Comparison of ENCODE assay signal across 13 cellular contexts in genomic region chr10:117496031-117496430, GRCh38. TPM values are rescaled to one million over a fixed set of nuclear protein-coding genes. Genes with fewer than 3 reads are reported as not detected.
"Had no signal": no experiment of that assay in that cellular context is flagged by ENCODE, and none has a peak within 500 bp of the region (broad histone marks: within the 10 kb centered on the region; RNA-seq: fewer than 3 reads in every experiment).

No MANE protein-coding gene starts in this region.

- H3K4me1 ChIP-seq: breast epithelium, SJSA1 had no signal

- FAIRE-seq: TTC549 had no signal

- H3K9ac ChIP-seq: SK-N-SH had no signal

- H3K9me2 ChIP-seq: SK-N-SH had no signal

- H3K9me3 ChIP-seq: body of pancreas, breast epithelium, SJSA1, SK-N-SH had no signal

- H3K27me3 ChIP-seq: body of pancreas had no signal

- H3K4me2 ChIP-seq: SK-N-SH had no signal

- H3K4me3 ChIP-seq: body of pancreas, breast epithelium, SJSA1 had no signal

- DNase-seq: NCI-H187 treated with DMSO at 0.1 percent for 48 hours had no signal

- H3K36me3 ChIP-seq: breast epithelium, SJSA1 had no signal

- H3K27ac ChIP-seq: body of pancreas, breast epithelium, SJSA1 had no signal

RNA-seq across cellular contexts. Expression of gene EMX2, which starts 46.5 kb away (rescaled TPM):
- total RNA-seq: activated CD4-positive, alpha-beta T cell treated with anti-CD3 and anti-CD28 coated beads for 36 hours; activated CD4-positive, alpha-beta T cell treated with anti-CD3 and anti-CD28 coated beads, Interleukin-2, amount 10 ng/mL, durations not matched to agents 7 days and 5 days; activated CD8-positive, alpha-beta T cell treated with anti-CD3 and anti-CD28 coated beads, Interleukin-2, amount 10 ng/mL, durations not matched to agents 7 days and 5 days; activated naive CD8-positive, alpha-beta T cell treated with anti-CD3 and anti-CD28 coated beads, Interleukin-2, amount 10 ng/mL, durations not matched to agents 7 days and 5 days; astrocyte; body of pancreas; LHCN-M2; RPMI7951 had no signal
- polyA plus RNA-seq: SK-N-SH had no signal
